Comparison of ENCODE assay signal across 2 cellular contexts in genomic region chr1:35581621-35582020, GRCh38. TPM values are rescaled to one million over a fixed set of nuclear protein-coding genes. Genes with fewer than 3 reads are reported as not detected.
"Had no signal": no experiment of that assay in that cellular context is flagged by ENCODE, and none has a peak within 500 bp of the region (broad histone marks: within the 10 kb centered on the region; RNA-seq: fewer than 3 reads in every experiment).

No MANE protein-coding gene starts in this region.

RNA-seq across cellular contexts. Expression of gene TFAP2E, which starts 8.5 kb away (rescaled TPM):
- total RNA-seq: body of pancreas had no signal
- polyA plus RNA-seq: cardiac muscle cell had no signal
